11 cellular contexts compared by ENCODE assay signal in genomic region chr6:134537146-134537555, GRCh38.
DNase-seq lines count a peak whose midpoint lies in the region; ATAC-seq and TF ChIP-seq lines count a peak whose summit lies in the region.
"Had no signal": no experiment of that assay in that cellular context is flagged by ENCODE, and none has a peak within 500 bp of the region (broad histone marks: within the 10 kb centered on the region; RNA-seq: fewer than 3 reads in every experiment).

No MANE protein-coding gene starts in this region.

- no peaks in the 10 kb centered on the region for H3K79me2 ChIP-seq in mammary epithelial cell (ENCODE audit: insufficient read depth, low read length)

- in situ Hi-C loops in mammary epithelial cell (cut with MboI; ENCODE audit: low sequenced_read_pairs in 2 of 2), result no loop called here

- ATAC-seq in upper lobe of right lung, result no peak
- ATAC-seq: activated T-cell treated with anti-CD3 and anti-CD28 coated beads, Interleukin-2, amount 50 U/mL, for 4 hours had no signal

- BruUV-seq in mammary epithelial cell (replicated peaks; lab: Mats Ljungman, UMichigan), result no TSS peak

- peak overlapping the region; percentile 83 for H3K27ac ChIP-seq in mammary epithelial cell (ENCODE audit: insufficient read depth, low read depth, low read length)
- no peak overlapping the region for H3K27ac ChIP-seq in upper lobe of right lung
- H3K27ac ChIP-seq: neural progenitor cell had no signal

- intact Hi-C loops in mammary epithelial cell (cut with micrococcal nuclease), result loop anchor here (1.0 to 10.0 kb wide), 10 partner anchors 52 to 363 kb away; no protein-coding TSS in a partner anchor
- intact Hi-C loops in cardiac septum (cut with DNase I), result no loop called here
- intact Hi-C loops in upper lobe of right lung (cut with DNase I), result no loop called here

- H3K4me3 ChIP-seq in BJ (ENCODE audit: low read depth, low read length) (no peak overlapping the region), mammary epithelial cell (replicated peaks in 1 of 3; ENCODE audit: insufficient read depth in 1 of 3, low read depth in 2 of 3, low read length in 3 of 3) (no peak overlapping the region), upper lobe of right lung (no peak overlapping the region)
- H3K4me3 ChIP-seq: neural progenitor cell had no signal

- POLR2A ChIA-PET in BJ (lab: Charles Lee), result no interaction called here

- peak overlapping the region; percentile 43 for H3K4me2 ChIP-seq in mammary epithelial cell (ENCODE audit: insufficient read depth, low read depth, low read length)
- H3K4me2 ChIP-seq: neural progenitor cell had no signal

- no peaks in the 10 kb centered on the region for H3K9me3 ChIP-seq in mammary epithelial cell (replicated peaks; ENCODE audit: insufficient read depth, low read length)
- H3K9me3 ChIP-seq in upper lobe of right lung, result no peaks in the 10 kb centered on the region
- H3K9me3 ChIP-seq: Caco-2 had no signal

- WGBS in mammary epithelial cell (ENCODE audit: low coverage, missing lambda C conversion rate), result 0% methylated on average over 2 of the region's 2 CpGs

- DNase-seq in BJ (ENCODE audit: low read depth) (peak; percentile 59), M059J (ENCODE audit: low read depth) (peak; percentile 100), mammary epithelial cell (peak; percentile 100), lung microvascular endothelial cell (ENCODE audit: low read depth in 2 of 2) (peak; percentile 7 to 76), NCI-H69 (lab: John Stamatoyannopoulos, UW) (no peak), NCI-H187 (lab: John Stamatoyannopoulos, UW) (no peak), cardiac septum (ENCODE audit: low spot score) (no peak), upper lobe of right lung (no peak)
- DNase-seq: activated T-cell treated with anti-CD3 and anti-CD28 coated beads, Interleukin-2, amount 50 U/mL, for 4 hours; Caco-2 had no signal

- H3K36me3 ChIP-seq in BJ (ENCODE audit: control insufficient read depth, insufficient read depth, low read length) (no peaks in the 10 kb centered on the region), mammary epithelial cell (ENCODE audit: insufficient read depth, low read length) (no peaks in the 10 kb centered on the region), upper lobe of right lung (no peaks in the 10 kb centered on the region)
- H3K36me3 ChIP-seq: neural progenitor cell had no signal

- peaks cover 57% of the 10 kb centered on the region for H3K4me1 ChIP-seq in mammary epithelial cell (ENCODE audit: insufficient read depth, low read length)
- H3K4me1 ChIP-seq in upper lobe of right lung, result peaks cover 11% of the 10 kb centered on the region
- H3K4me1 ChIP-seq: Caco-2, neural progenitor cell had no signal

- CTCF ChIA-PET in BJ (lab: Yijun Ruan, JAX), result interaction anchor here (0.6 to 0.8 kb wide), 2 partner anchors 12 to 15 kb away, joined by 3 read pairs; no protein-coding TSS in a partner anchor
- CTCF ChIA-PET in mammary epithelial cell (lab: Charles Lee; ENCODE audit: low non-redundant PET), result interaction anchor here (0.6 kb wide), 1 partner anchor 69 kb away, joined by 5 read pairs; no protein-coding TSS in a partner anchor

- H3K27me3 ChIP-seq in BJ (ENCODE audit: control insufficient read depth, insufficient read depth, low read length), result no peaks in the 10 kb centered on the region
- no peaks in the 10 kb centered on the region for H3K27me3 ChIP-seq in mammary epithelial cell (ENCODE audit: insufficient read depth, low read length)
- H3K27me3 ChIP-seq in upper lobe of right lung, result no peaks in the 10 kb centered on the region
- H3K27me3 ChIP-seq: neural progenitor cell had no signal

- no peaks in the 10 kb centered on the region for H4K20me1 ChIP-seq in mammary epithelial cell (ENCODE audit: insufficient read depth, low read length)

- dilution Hi-C loops in mammary epithelial cell (cut with HindIII; ENCODE audit: low sequenced_read_pairs), result loop anchor here (5.0 to 25.0 kb wide), 3 partner anchors 105 to 375 kb away; no protein-coding TSS in a partner anchor

- TF ChIP-seq CTCF in BJ (IDR thresholded peaks at IDR 0.05; ENCODE audit: insufficient read depth, low read depth, low read length), result no peak
- TF ChIP-seq CTCF in mammary epithelial cell (conservative IDR thresholded peaks at IDR 0.05 in 1 of 2, IDR thresholded peaks at IDR 0.05 in 1 of 2; ENCODE audit: extremely low read depth in 1 of 2, insufficient read depth in 1 of 2, low read depth in 1 of 2, low read length in 2 of 2), result no peak
- no peak for TF ChIP-seq CTCF in upper lobe of right lung (IDR thresholded peaks at IDR 0.05)

- H3K9ac ChIP-seq in mammary epithelial cell (ENCODE audit: insufficient read depth, low read length), result peak overlapping the region; percentile 47
- H3K9ac ChIP-seq: neural progenitor cell had no signal

- H2AFZ ChIP-seq in mammary epithelial cell (ENCODE audit: low read depth, low read length), result no peak overlapping the region
- H2AFZ ChIP-seq: neural progenitor cell had no signal

Comparison
In these comparisons a context has a peak if more than half of its experiments do, and no peak if none do; other contexts are left out.
1. DNase-seq: peak in BJ (single experiment), M059J (single experiment), mammary epithelial cell (single experiment) and lung microvascular endothelial cell (2 of 2); none in NCI-H69 (single experiment), NCI-H187 (0 of 2), cardiac septum (single experiment) and upper lobe of right lung (single experiment).